Comparison of ENCODE assay signal across 8 cellular contexts in genomic region chr15:69719527-69719926, GRCh38.
DNase-seq lines count a peak whose midpoint lies in the region; ATAC-seq and TF ChIP-seq lines count a peak whose summit lies in the region.

No MANE protein-coding gene starts in this region.

- no peak for DNase-seq in WTC11 (ENCODE audit: low spot score)
- DNase-seq in stimulated activated CD8-positive, alpha-beta memory T cell treated with anti-CD3 and anti-CD28 coated beads, Interleukin-15, amount 100 ng/mL, for 48 hours (ENCODE audit: low read depth in 2 of 2) = peak; percentile 49 to 68
- no peak for DNase-seq in endothelial cell (ENCODE audit: low spot score)
- DNase-seq in RKO (ENCODE audit: low spot score) = no peak
- DNase-seq in GM03348 (ENCODE audit: low spot score) = no peak

- H3K9me3 Mint-ChIP-seq in WTC11 = peaks cover 7% of the 10 kb centered on the region; the same call in 1 of the 2 replicates
- H3K9me3 Mint-ChIP-seq in dendritic cell treated with granulocyte-macrophage colony-stimulating factor and Interleukin-4, amounts not matched to agents 40 ng/mL and 50 ng/mL, for 4 days = no peaks in the 10 kb centered on the region
- no peaks in the 10 kb centered on the region for H3K9me3 Mint-ChIP-seq in endothelial cell (ENCODE audit: unreplicated experiment)

- H3K36me3 Mint-ChIP-seq in WTC11 = no peaks in the 10 kb centered on the region
- H3K36me3 Mint-ChIP-seq in dendritic cell treated with granulocyte-macrophage colony-stimulating factor and Interleukin-4, amounts not matched to agents 40 ng/mL and 50 ng/mL, for 4 days (ENCODE audit: low read depth) = no peaks in the 10 kb centered on the region
- H3K36me3 Mint-ChIP-seq in endothelial cell (ENCODE audit: low read depth, unreplicated experiment) = no peaks in the 10 kb centered on the region

- H3K27me3 Mint-ChIP-seq in WTC11 (ENCODE audit: low read depth) (peaks cover under 1% of the 10 kb centered on the region; the same call in 1 of the 2 replicates), endothelial cell (ENCODE audit: unreplicated experiment) (peaks cover 1% of the 10 kb centered on the region)
- H3K27me3 Mint-ChIP-seq in dendritic cell treated with granulocyte-macrophage colony-stimulating factor and Interleukin-4, amounts not matched to agents 40 ng/mL and 50 ng/mL, for 4 days = peaks cover 5% of the 10 kb centered on the region

- TF ChIP-seq CTCF in WTC11 (IDR thresholded peaks at IDR 0.05) (no peak), endothelial cell (IDR thresholded peaks at IDR 0.05; ENCODE audit: unreplicated experiment) (no peak)

- ATAC-seq in HG02981 (IDR thresholded peaks at IDR 0.05; ENCODE audit: unreplicated experiment) = peak; percentile 54
- no peak for ATAC-seq in WTC11
- no peak for ATAC-seq in GM18868 (IDR thresholded peaks at IDR 0.05; ENCODE audit: unreplicated experiment)

- CTCF ChIA-PET in WTC11 (lab: Charles Lee) = interaction anchor here (1.6 kb wide), 1 partner anchor 115 kb away, joined by 3 read pairs; no protein-coding TSS in a partner anchor

- intact Hi-C loops in dendritic cell treated with granulocyte-macrophage colony-stimulating factor and Interleukin-4, amounts not matched to agents 40 ng/mL and 50 ng/mL, for 4 days (cut with micrococcal nuclease) = no loop called here

- H3K4me3 Mint-ChIP-seq in WTC11 (no peak overlapping the region), endothelial cell (ENCODE audit: unreplicated experiment) (no peak overlapping the region)
- no peak overlapping the region for H3K4me3 Mint-ChIP-seq in dendritic cell treated with granulocyte-macrophage colony-stimulating factor and Interleukin-4, amounts not matched to agents 40 ng/mL and 50 ng/mL, for 4 days

- peaks cover 16% of the 10 kb centered on the region for H3K4me1 Mint-ChIP-seq in WTC11
- H3K4me1 Mint-ChIP-seq in dendritic cell treated with granulocyte-macrophage colony-stimulating factor and Interleukin-4, amounts not matched to agents 40 ng/mL and 50 ng/mL, for 4 days (ENCODE audit: low read depth) = peaks cover 85% of the 10 kb centered on the region
- peaks cover 7% of the 10 kb centered on the region for H3K4me1 Mint-ChIP-seq in endothelial cell (ENCODE audit: unreplicated experiment)

- H3K27ac Mint-ChIP-seq in WTC11 (no peak overlapping the region), endothelial cell (ENCODE audit: unreplicated experiment) (no peak overlapping the region)
- peak overlapping the region; percentile 45 for H3K27ac Mint-ChIP-seq in dendritic cell treated with granulocyte-macrophage colony-stimulating factor and Interleukin-4, amounts not matched to agents 40 ng/mL and 50 ng/mL, for 4 days

- POLR2A ChIA-PET in WTC11 (lab: Charles Lee) = no interaction called here

TF ChIP-seq in WTC11, 78 proteins besides CTCF, POLR2A, EP300 and RAD21:
- TF ChIP-seq NR3C1 (CRISPR knock-in tag; conservative IDR thresholded peaks at IDR 0.05; ENCODE audit: low read depth) (no peak), FOXK1 (CRISPR knock-in tag; IDR thresholded peaks at IDR 0.05) (no peak), MLX (CRISPR knock-in tag; IDR thresholded peaks at IDR 0.05) (no peak), SMAD4 (CRISPR knock-in tag; IDR thresholded peaks at IDR 0.05) (no peak), NFYB (CRISPR knock-in tag; conservative IDR thresholded peaks at IDR 0.05; ENCODE audit: low read depth) (no peak), ZNF263 (CRISPR knock-in tag; IDR thresholded peaks at IDR 0.05; ENCODE audit: low read depth) (peak; percentile 25; the same call in 1 of the 2 replicates), ZNF138 (CRISPR knock-in tag; conservative IDR thresholded peaks at IDR 0.05) (no peak), ETV6 (CRISPR knock-in tag; IDR thresholded peaks at IDR 0.05) (no peak)

Comparison
In these comparisons a context has a peak if more than half of its experiments do, and no peak if none do; other contexts are left out.
1. DNase-seq: peak in stimulated activated CD8-positive, alpha-beta memory T cell treated with anti-CD3 and anti-CD28 coated beads, Interleukin-15, amount 100 ng/mL, for 48 hours (2 of 2); none in WTC11 (single experiment), endothelial cell (single experiment), RKO (single experiment) and GM03348 (single experiment).